Comparison of ENCODE assay signal across 29 cellular contexts in the genomic region with DNA sequence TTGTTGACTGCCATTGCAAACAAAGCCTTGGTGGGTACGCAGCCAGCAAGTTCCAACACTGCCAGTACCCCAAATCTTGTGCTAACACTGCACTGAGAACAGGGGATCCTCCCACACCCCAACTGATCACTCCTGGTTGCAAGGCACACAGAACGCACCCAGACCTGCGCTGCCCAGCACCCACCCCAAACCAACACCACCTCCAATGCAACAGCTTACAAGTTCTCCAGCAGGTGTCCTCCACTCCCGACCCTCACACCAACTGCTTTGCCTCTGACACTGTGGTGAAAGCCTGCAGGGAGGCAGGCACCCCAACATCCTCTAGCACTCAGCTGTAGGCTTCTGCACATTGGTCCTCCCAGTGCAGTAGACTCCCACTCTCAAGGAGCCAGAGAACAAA. TPM values are rescaled to one million over a fixed set of nuclear protein-coding genes. Genes with fewer than 3 reads are reported as not detected.
"Had no signal": no experiment of that assay in that cellular context is flagged by ENCODE, and none has a peak within 500 bp of the region (broad histone marks: within the 10 kb centered on the region; RNA-seq: fewer than 3 reads in every experiment).

No MANE protein-coding gene starts in this region.

- H3K27me3 Mint-ChIP-seq: dendritic cell treated with granulocyte-macrophage colony-stimulating factor and Interleukin-4, amounts not matched to agents 40 ng/mL and 50 ng/mL, for 4 days; effector memory CD8-positive, alpha-beta T cell had no signal

- H3K4me1 Mint-ChIP-seq: endodermal cell, immature natural killer cell had no signal

- H3K36me3 ChIP-seq: colonic mucosa, esophagus squamous epithelium, gastroesophageal sphincter, heart left ventricle, left lung, lower lobe of right lung had no signal

- FAIRE-seq: endometrium had no signal

- H3K4me2 ChIP-seq: hepatocyte had no signal

- H3K9me3 Mint-ChIP-seq: endodermal cell had no signal

- H3K4me1 ChIP-seq: colonic mucosa, esophagus squamous epithelium, gastroesophageal sphincter, heart left ventricle, left lung, lower lobe of right lung had no signal

- H3K4me3 ChIP-seq: colonic mucosa, esophagus squamous epithelium, gastroesophageal sphincter, heart left ventricle, hepatocyte, left lung, lower lobe of right lung had no signal

- H3K79me2 ChIP-seq: hepatocyte had no signal

- DNase-seq: colonic mucosa; cortex of kidney; effector CD8-positive, alpha-beta T cell; effector memory CD8-positive, alpha-beta T cell; endodermal cell; erythroblast; esophagus squamous epithelium; foreskin fibroblast; foreskin melanocyte; heart left ventricle; hypothalamus; immature natural killer cell; islet precursor cell; left cardiac atrium; left lung; left ventricle myocardium superior; lower lobe of right lung; mesenchymal stem cell; midbrain had no signal

- H3K27me3 ChIP-seq: colonic mucosa, esophagus squamous epithelium, gastroesophageal sphincter, heart left ventricle, hepatocyte, left lung had no signal

- H3K9me3 ChIP-seq: colonic mucosa, gastroesophageal sphincter had no signal

- H3K27ac ChIP-seq: colonic mucosa, epithelial cell of prostate, esophagus squamous epithelium, gastroesophageal sphincter, heart left ventricle, hepatocyte, left lung, lower lobe of right lung had no signal

- H2AFZ ChIP-seq: hepatocyte had no signal

- ATAC-seq: effector memory CD8-positive, alpha-beta T cell; esophagus mucosa; gastroesophageal sphincter; heart left ventricle; left cardiac atrium; left lung; left ventricle myocardium superior had no signal

- H3K27ac Mint-ChIP-seq: dendritic cell treated with granulocyte-macrophage colony-stimulating factor and Interleukin-4, amounts not matched to agents 40 ng/mL and 50 ng/mL, for 4 days; effector memory CD8-positive, alpha-beta T cell; endodermal cell; immature natural killer cell had no signal

- H3K4me3 Mint-ChIP-seq: dendritic cell treated with granulocyte-macrophage colony-stimulating factor and Interleukin-4, amounts not matched to agents 40 ng/mL and 50 ng/mL, for 4 days; effector memory CD8-positive, alpha-beta T cell; endodermal cell; immature natural killer cell had no signal

RNA-seq across cellular contexts. Expression of a gene that starts 39.3 kb away (rescaled TPM):
- total RNA-seq: chondrocyte, esophagus mucosa, kidney epithelial cell, left ventricle myocardium superior, lower lobe of right lung, lung microvascular endothelial cell, mucosa of gallbladder had no signal
- polyA plus RNA-seq: heart left ventricle, immature natural killer cell had no signal
